14 cellular contexts compared by ENCODE assay signal in genomic region chr2:183996825-183997823, GRCh38.
DNase-seq lines count a peak whose midpoint lies in the region; ATAC-seq, FAIRE-seq and TF ChIP-seq lines count a peak whose summit lies in the region.
"Had no signal": no experiment of that assay in that cellular context is flagged by ENCODE, and none has a peak within 500 bp of the region (broad histone marks: within the 10 kb centered on the region; RNA-seq: fewer than 3 reads in every experiment).

No MANE protein-coding gene starts in this region.

- H3K27ac Mint-ChIP-seq in activated CD4-positive, alpha-beta T cell treated with anti-CD3 and anti-CD28 coated beads, Interleukin-2, amount 10 ng/mL, durations not matched to agents 24 days and 14 days: no peak overlapping the region
- H3K27ac Mint-ChIP-seq: activated naive CD4-positive, alpha-beta T cell treated with anti-CD3 and anti-CD28 coated beads, Interleukin-2, amount 50 U/mL, for 72 hours; CD4-positive, CD25-positive, alpha-beta regulatory T cell had no signal

- FAIRE-seq in GM18507 (lab: Jason Lieb, UNC): peak; percentile 59

- no peaks in the 10 kb centered on the region for H3K36me3 Mint-ChIP-seq in activated CD4-positive, alpha-beta T cell treated with anti-CD3 and anti-CD28 coated beads, Interleukin-2, amount 10 ng/mL, durations not matched to agents 24 days and 14 days (ENCODE audit: low read depth)
- H3K36me3 Mint-ChIP-seq: activated naive CD4-positive, alpha-beta T cell treated with anti-CD3 and anti-CD28 coated beads, Interleukin-2, amount 50 U/mL, for 72 hours; CD4-positive, CD25-positive, alpha-beta regulatory T cell had no signal

- no peak overlapping the region for H3K4me3 Mint-ChIP-seq in activated CD4-positive, alpha-beta T cell treated with anti-CD3 and anti-CD28 coated beads, Interleukin-2, amount 10 ng/mL, durations not matched to agents 24 days and 14 days
- H3K4me3 Mint-ChIP-seq: CD4-positive, CD25-positive, alpha-beta regulatory T cell had no signal

- intact Hi-C loops in activated CD4-positive, alpha-beta T cell treated with anti-CD3 and anti-CD28 coated beads, Interleukin-2, amount 10 ng/mL, durations not matched to agents 24 days and 14 days (cut with micrococcal nuclease): no loop called here

- no peak for DNase-seq in GM18507 (ENCODE audit: extremely low spot score, insufficient read length, low read depth)
- DNase-seq in NCI-H1694 treated with DMSO at 0.1 percent for 48 hours (lab: John Stamatoyannopoulos, UW): peak; percentile 55
- DNase-seq in SHP77 (lab: John Stamatoyannopoulos, UW): peak; percentile 80 to 84
- peak; percentile 10 for DNase-seq in left kidney (ENCODE audit: low read depth, low spot score)
- no peak for DNase-seq in activated CD4-positive, alpha-beta T cell treated with anti-CD3 and anti-CD28 coated beads, Interleukin-2, amount 10 ng/mL, durations not matched to agents 24 days and 14 days
- no peak for DNase-seq in GM13976 (ENCODE audit: low spot score)
- no peak for DNase-seq in GM19240 (ENCODE audit: insufficient read length, low spot score)
- DNase-seq: activated CD4-positive, alpha-beta T cell treated with anti-CD3 and anti-CD28 coated beads for 48 hours; CD4-positive, CD25-positive, alpha-beta regulatory T cell; NCI-H1048; sigmoid colon; upper lobe of right lung had no signal

- no peaks in the 10 kb centered on the region for H3K4me1 Mint-ChIP-seq in activated CD4-positive, alpha-beta T cell treated with anti-CD3 and anti-CD28 coated beads, Interleukin-2, amount 10 ng/mL, durations not matched to agents 24 days and 14 days
- H3K4me1 Mint-ChIP-seq: CD4-positive, CD25-positive, alpha-beta regulatory T cell had no signal

- TF ChIP-seq CTCF in GM13976 (IDR thresholded peaks at IDR 0.05; ENCODE audit: borderline replicate concordance, control extremely low read depth, extremely low read depth, insufficient read depth, missing control alignments): no peak

- H3K9me3 Mint-ChIP-seq in activated CD4-positive, alpha-beta T cell treated with anti-CD3 and anti-CD28 coated beads, Interleukin-2, amount 10 ng/mL, durations not matched to agents 24 days and 14 days: no peaks in the 10 kb centered on the region

- no peak for ATAC-seq in HG02798 (IDR thresholded peaks at IDR 0.05; ENCODE audit: poor library complexity, unreplicated experiment)
- ATAC-seq: activated naive CD4-positive, alpha-beta T cell treated with anti-CD3 and anti-CD28 coated beads, Interleukin-2, amount 50 U/mL, for 72 hours; upper lobe of right lung had no signal

- no peaks in the 10 kb centered on the region for H3K27me3 Mint-ChIP-seq in activated CD4-positive, alpha-beta T cell treated with anti-CD3 and anti-CD28 coated beads, Interleukin-2, amount 10 ng/mL, durations not matched to agents 24 days and 14 days
- H3K27me3 Mint-ChIP-seq: CD4-positive, CD25-positive, alpha-beta regulatory T cell had no signal

- in situ Hi-C loops in GM13976 (cut with MboI; ENCODE audit: low sequenced_read_pairs, unreplicated experiment): no loop called here

Comparison
In these comparisons a context has a peak if more than half of its experiments do, and no peak if none do; other contexts are left out.
1. DNase-seq: peak in NCI-H1694 treated with DMSO at 0.1 percent for 48 hours (single experiment), SHP77 (2 of 2) and left kidney (single experiment); none in GM18507 (single experiment), activated CD4-positive, alpha-beta T cell treated with anti-CD3 and anti-CD28 coated beads, Interleukin-2, amount 10 ng/mL, durations not matched to agents 24 days and 14 days (single experiment), GM13976 (single experiment) and GM19240 (single experiment).